12 cellular contexts compared by ENCODE assay signal in genomic region chr3:39413691-39414420, GRCh38. TPM values are rescaled to one million over a fixed set of nuclear protein-coding genes. Genes with fewer than 3 reads are reported as not detected.
DNase-seq lines count a peak whose midpoint lies in the region; FAIRE-seq and TF ChIP-seq lines count a peak whose summit lies in the region.
"Had no signal": no experiment of that assay in that cellular context is flagged by ENCODE, and none has a peak within 500 bp of the region (broad histone marks: within the 10 kb centered on the region; RNA-seq: fewer than 3 reads in every experiment).

No MANE protein-coding gene starts in this region.

- TF ChIP-seq POLR2A in breast epithelium (IDR thresholded peaks at IDR 0.05) = no peak
- no peak for TF ChIP-seq POLR2A in H54 (IDR thresholded peaks at IDR 0.05; ENCODE audit: low read depth, low read length)

- H3K4me3 Mint-ChIP-seq in MCF 10A (ENCODE audit: unreplicated experiment) = no peak overlapping the region
- no peak overlapping the region for H3K4me3 Mint-ChIP-seq in stimulated activated naive CD8-positive, alpha-beta T cell treated with anti-CD3 and anti-CD28 coated beads, Interleukin-15, Interleukin-2, amounts not matched to agents 100 ng/mL and 50 ng/mL, for 24 hours

- no peak overlapping the region for H3K27ac Mint-ChIP-seq in MCF 10A (ENCODE audit: low read depth, unreplicated experiment)
- H3K27ac Mint-ChIP-seq in stimulated activated naive CD8-positive, alpha-beta T cell treated with anti-CD3 and anti-CD28 coated beads, Interleukin-15, Interleukin-2, amounts not matched to agents 100 ng/mL and 50 ng/mL, for 24 hours = peak overlapping the region; percentile 82

- H3K9me3 Mint-ChIP-seq in MCF 10A (ENCODE audit: unreplicated experiment) = no peaks in the 10 kb centered on the region
- no peaks in the 10 kb centered on the region for H3K9me3 Mint-ChIP-seq in stimulated activated naive CD8-positive, alpha-beta T cell treated with anti-CD3 and anti-CD28 coated beads, Interleukin-15, Interleukin-2, amounts not matched to agents 100 ng/mL and 50 ng/mL, for 24 hours

- no peak overlapping the region for H3K4me3 ChIP-seq in breast epithelium
- H3K4me3 ChIP-seq: HAP-1 had no signal

- H3K36me3 ChIP-seq in breast epithelium = no peaks in the 10 kb centered on the region

- intact Hi-C loops in breast epithelium (cut with DNase I; ENCODE audit: low total_unique reads) = no loop called here
- intact Hi-C loops in MCF 10A (cut with micrococcal nuclease) = no loop called here

- H3K27me3 Mint-ChIP-seq in MCF 10A (ENCODE audit: insufficient read depth, unreplicated experiment) = no peaks in the 10 kb centered on the region
- no peaks in the 10 kb centered on the region for H3K27me3 Mint-ChIP-seq in stimulated activated naive CD8-positive, alpha-beta T cell treated with anti-CD3 and anti-CD28 coated beads, Interleukin-15, Interleukin-2, amounts not matched to agents 100 ng/mL and 50 ng/mL, for 24 hours

- H3K27ac ChIP-seq in breast epithelium (peak overlapping the region; percentile 17 to 19), RWPE1 (peak overlapping the region; percentile 67), epithelial cell of prostate (peak overlapping the region; percentile 45)

- H3K36me3 Mint-ChIP-seq in MCF 10A (ENCODE audit: insufficient read depth, unreplicated experiment) = peaks cover 73% of the 10 kb centered on the region
- peaks cover 63% of the 10 kb centered on the region for H3K36me3 Mint-ChIP-seq in stimulated activated naive CD8-positive, alpha-beta T cell treated with anti-CD3 and anti-CD28 coated beads, Interleukin-15, Interleukin-2, amounts not matched to agents 100 ng/mL and 50 ng/mL, for 24 hours (ENCODE audit: low read depth)

- BruUV-seq in MCF 10A (replicated peaks; lab: Mats Ljungman, UMichigan) = no TSS peak

- no peaks in the 10 kb centered on the region for H3K27me3 ChIP-seq in breast epithelium

- POLR2A ChIA-PET in MCF 10A (lab: Yijun Ruan, JAX) (interaction anchor here (0.6 to 3.7 kb wide), 3 partner anchors 7 to 675 kb away, joined by 3 to 48 read pairs (median 5); partner anchors contain the start of gene RPSA), RWPE1 (lab: Yijun Ruan, JAX; ENCODE audit: low non-redundant PET) (no interaction called here)

- H3K4me1 Mint-ChIP-seq in MCF 10A (ENCODE audit: insufficient read depth, unreplicated experiment) = peaks cover 21% of the 10 kb centered on the region
- peaks cover 48% of the 10 kb centered on the region for H3K4me1 Mint-ChIP-seq in stimulated activated naive CD8-positive, alpha-beta T cell treated with anti-CD3 and anti-CD28 coated beads, Interleukin-15, Interleukin-2, amounts not matched to agents 100 ng/mL and 50 ng/mL, for 24 hours (ENCODE audit: low read depth)

- TF ChIP-seq CTCF in breast epithelium (IDR thresholded peaks at IDR 0.05) (no peak), MCF 10A (IDR thresholded peaks at IDR 0.05; ENCODE audit: unreplicated experiment) (no peak), RWPE1 (conservative IDR thresholded peaks at IDR 0.05; ENCODE audit: low read depth) (no peak)

- FAIRE-seq in H54 (lab: Jason Lieb, UNC) = no peak
- FAIRE-seq: frontal cortex, GM18507 had no signal

- no peaks in the 10 kb centered on the region for H3K9me3 ChIP-seq in breast epithelium
- H3K9me3 ChIP-seq: HAP-1 had no signal

- CTCF ChIA-PET in MCF 10A (lab: Yijun Ruan, JAX) (interaction anchor here (0.7 to 7.0 kb wide), 8 partner anchors 9 to 158 kb away, joined by 3 to 65 read pairs (median 5); no protein-coding TSS in a partner anchor), RWPE1 (lab: Yijun Ruan, JAX) (interaction anchor here (0.6 kb wide), 1 partner anchor 36 kb away, joined by 3 read pairs; no protein-coding TSS in a partner anchor)

- no peak for DNase-seq in breast epithelium (ENCODE audit: low spot score in 2 of 2)
- no peak for DNase-seq in MCF 10A (ENCODE audit: unreplicated experiment)
- no peak for DNase-seq in RWPE1 (ENCODE audit: low spot score)
- DNase-seq in epithelial cell of prostate (ENCODE audit: low read depth, low spot score) = no peak
- no peak for DNase-seq in activated effector memory CD4-positive, alpha-beta T cell treated with Interleukin-2 at 50 U/mL for 16 hours
- no peak for DNase-seq in H54 (ENCODE audit: insufficient read length, low spot score)
- DNase-seq in mesenteric fat pad (ENCODE audit: low spot score) = no peak
- DNase-seq: NCI-H226 had no signal

- no peaks in the 10 kb centered on the region for H3K4me1 ChIP-seq in breast epithelium

RNA-seq across cellular contexts. Expression of gene RPSA, which starts 7.3 kb away (rescaled TPM):
- total RNA-seq in breast epithelium (1,000 to 10,000 TPM in 2 of 3 donors, 100 to 1,000 TPM in 1; 852 to 1,731 (median 1,290) TPM), MCF 10A (2022) (1,984 and 2,115 TPM in 2 replicates), mesenteric fat pad (671 TPM)

RNA-seq across cellular contexts. Expression of gene SLC25A38, which starts 30.7 kb away (rescaled TPM):
- total RNA-seq in breast epithelium (10 to 100 TPM; 28.2 to 31.6 (median 30.9) TPM), MCF 10A (2022) (37.6 and 45.9 TPM in 2 replicates), mesenteric fat pad (16.7 TPM)

RNA-seq across cellular contexts. Expression of gene MOBP, which starts 53.6 kb away (rescaled TPM):
- under 1 TPM in 1 of 3 donors, not detected in 2; under 0.01 TPM for total RNA-seq in breast epithelium
- 0.21 TPM in 1 of 2 replicates, not detected in the other for total RNA-seq in MCF 10A (2022)
- not detected for total RNA-seq in mesenteric fat pad
